In genomic region chr5:10762776-10763500, GRCh38 we compare ENCODE assay signal across 13 cellular contexts. TPM values are rescaled to one million over a fixed set of nuclear protein-coding genes. Genes with fewer than 3 reads are reported as not detected.
A peak's percentile ranks its signal among the peaks of the same experiment; 100 is the strongest.
DNase-seq lines count a peak whose midpoint lies in the region; ATAC-seq and TF ChIP-seq lines count a peak whose summit lies in the region.
"Had no signal": no experiment of that assay in that cellular context is flagged by ENCODE, and none has a peak within 500 bp of the region (broad histone marks: within the 10 kb centered on the region; RNA-seq: fewer than 3 reads in every experiment).

No MANE protein-coding gene starts in this region.

- peak overlapping the region; percentile 54 for H3K27ac Mint-ChIP-seq in activated CD4-positive, alpha-beta T cell treated with anti-CD3 and anti-CD28 coated beads, Interleukin-2, amount 10 ng/mL, durations not matched to agents 24 days and 14 days
- H3K27ac Mint-ChIP-seq in T-helper 17 cell: peak overlapping the region; percentile 11

- H3K4me3 ChIP-seq in hepatocyte (no peak overlapping the region), stomach (no peak overlapping the region)
- H3K4me3 ChIP-seq: SK-N-MC had no signal

- H3K36me3 ChIP-seq in hepatocyte (replicated peaks; ENCODE audit: insufficient read depth, low read depth) (no peaks in the 10 kb centered on the region), stomach (no peaks in the 10 kb centered on the region)

- H3K36me3 Mint-ChIP-seq in activated CD4-positive, alpha-beta T cell treated with anti-CD3 and anti-CD28 coated beads, Interleukin-2, amount 10 ng/mL, durations not matched to agents 24 days and 14 days (ENCODE audit: low read depth): peaks cover 5% of the 10 kb centered on the region
- no peaks in the 10 kb centered on the region for H3K36me3 Mint-ChIP-seq in T-helper 17 cell (ENCODE audit: low read depth)

- peaks cover 30% of the 10 kb centered on the region for H3K4me1 Mint-ChIP-seq in activated CD4-positive, alpha-beta T cell treated with anti-CD3 and anti-CD28 coated beads, Interleukin-2, amount 10 ng/mL, durations not matched to agents 24 days and 14 days
- peaks cover 26% of the 10 kb centered on the region for H3K4me1 Mint-ChIP-seq in T-helper 17 cell

- H4K20me1 ChIP-seq in hepatocyte (ENCODE audit: insufficient read depth, poor library complexity, severe bottlenecking): peaks cover 16% of the 10 kb centered on the region

- no peak for TF ChIP-seq EP300 in stomach (IDR thresholded peaks at IDR 0.05)

- no peak overlapping the region for H2AFZ ChIP-seq in hepatocyte

- no peaks in the 10 kb centered on the region for H3K27me3 ChIP-seq in hepatocyte
- H3K27me3 ChIP-seq in stomach: no peaks in the 10 kb centered on the region

- no peaks in the 10 kb centered on the region for H3K9me3 Mint-ChIP-seq in activated CD4-positive, alpha-beta T cell treated with anti-CD3 and anti-CD28 coated beads, Interleukin-2, amount 10 ng/mL, durations not matched to agents 24 days and 14 days

- no peak for DNase-seq in activated CD4-positive, alpha-beta T cell treated with anti-CD3 and anti-CD28 coated beads, Interleukin-2, amount 10 ng/mL, durations not matched to agents 24 days and 14 days
- DNase-seq in activated CD4-positive, alpha-beta T cell treated with anti-CD3 and anti-CD28 coated beads, Interleukin-2, amount 50 U/mL, for 48 hours: no peak
- DNase-seq in T-helper 17 cell (no peak), hepatocyte (ENCODE audit: low spot score) (no peak), stomach (no peak), GM20000 (ENCODE audit: low spot score) (no peak), NCI-H2029 treated with DMSO at 0.1 percent for 48 hours (lab: John Stamatoyannopoulos, UW) (no peak), NCI-H146 (lab: John Stamatoyannopoulos, UW) (no peak)
- DNase-seq: activated T-cell treated with anti-CD3 and anti-CD28 coated beads, Interleukin-2, amount 50 U/mL, for 48 hours; effector CD4-positive, alpha-beta T cell; NCI-H1436 treated with DMSO at 0.1 percent for 48 hours; stimulated activated CD4-positive, alpha-beta T cell treated with anti-CD3 and anti-CD28 coated beads, Interleukin-12 subunit alpha, Interleukin-12 subunit beta, amount 100 ng/mL, for 4 hours had no signal

- intact Hi-C loops in activated CD4-positive, alpha-beta T cell treated with anti-CD3 and anti-CD28 coated beads, Interleukin-2, amount 10 ng/mL, durations not matched to agents 24 days and 14 days (cut with micrococcal nuclease): loop anchor here (5.0 kb wide), 5 partner anchors 61 to 411 kb away; partner anchors contain the start of genes ANKRD33B, MARCHF6 and ROPN1L
- intact Hi-C loops in stomach (cut with DNase I; ENCODE audit: low total_unique reads): no loop called here

- no peaks in the 10 kb centered on the region for H3K9me2 ChIP-seq in hepatocyte (replicated peaks; ENCODE audit: insufficient read depth)

- no peak for ATAC-seq in T-helper 17 cell

- H3K27ac ChIP-seq in hepatocyte (peak overlapping the region; percentile 100), stomach (peak overlapping the region; percentile 90 to 100 (median 97))
- H3K27ac ChIP-seq: SK-N-MC had no signal

- TF ChIP-seq POLR2A in stomach (IDR thresholded peaks at IDR 0.05): no peak

- H3K27me3 Mint-ChIP-seq in activated CD4-positive, alpha-beta T cell treated with anti-CD3 and anti-CD28 coated beads, Interleukin-2, amount 10 ng/mL, durations not matched to agents 24 days and 14 days: peaks cover 16% of the 10 kb centered on the region
- no peaks in the 10 kb centered on the region for H3K27me3 Mint-ChIP-seq in T-helper 17 cell

- H3K4me2 ChIP-seq in hepatocyte: peak overlapping the region; percentile 93

- H3K4me3 Mint-ChIP-seq in activated CD4-positive, alpha-beta T cell treated with anti-CD3 and anti-CD28 coated beads, Interleukin-2, amount 10 ng/mL, durations not matched to agents 24 days and 14 days: peak overlapping the region; percentile 91
- peak overlapping the region; percentile 91 for H3K4me3 Mint-ChIP-seq in T-helper 17 cell

- TF ChIP-seq CTCF in hepatocyte (IDR thresholded peaks at IDR 0.05; ENCODE audit: poor library complexity) (no peak), stomach (IDR thresholded peaks at IDR 0.05) (no peak), GM20000 (IDR thresholded peaks at IDR 0.05; ENCODE audit: extremely low read depth, missing control alignments) (no peak)

- H3K4me1 ChIP-seq in hepatocyte (ENCODE audit: insufficient read depth): peaks cover 26% of the 10 kb centered on the region
- peaks cover 31 to 47% (median 38%) of the 10 kb centered on the region in 4 donors for H3K4me1 ChIP-seq in stomach

- H3K79me2 ChIP-seq in hepatocyte: peaks cover 22% of the 10 kb centered on the region

- H3K9me3 ChIP-seq in T-helper 17 cell (ENCODE audit: control insufficient read depth, low read length, poor library complexity, severe bottlenecking) (no peaks in the 10 kb centered on the region), hepatocyte (ENCODE audit: low read depth) (no peaks in the 10 kb centered on the region), stomach (no peaks in the 10 kb centered on the region)

- 83% methylated on average over 10 of the region's 10 CpGs for WGBS in hepatocyte (ENCODE audit: low lambda C conversion rate, missing lambda C conversion rate)
- WGBS in stomach, 5 donors: 52 to 70% (median 62%) methylated on average over 10 of the region's 10 CpGs

RNA-seq across cellular contexts. Expression of gene DAP, which starts 1.9 kb away (rescaled TPM):
- total RNA-seq in activated CD4-positive, alpha-beta T cell treated with anti-CD3 and anti-CD28 coated beads, Interleukin-2, amount 10 ng/mL, durations not matched to agents 24 days and 14 days: 54.5 and 54.9 TPM in 2 replicates
- total RNA-seq in T-helper 17 cell (10 to 100 TPM; 40.1 to 54.5 TPM), hepatocyte (69.1 and 74.8 TPM in 2 replicates), stomach (100 to 1,000 TPM in 2 of 5 donors, 10 to 100 TPM in 2, 1 to 10 TPM in 1; 9.3 to 184 (median 66.9) TPM)
- polyA plus RNA-seq in hepatocyte (193 and 196 TPM in 2 replicates), stomach (100 to 1,000 TPM in 2 of 3 donors, 10 to 100 TPM in 1; 52.6 to 161 (median 150) TPM)
